Comparison of ENCODE assay signal across 8 cellular contexts in genomic region chr12:6752931-6753771, GRCh38. TPM values are rescaled to one million over a fixed set of nuclear protein-coding genes. Genes with fewer than 3 reads are reported as not detected.
DNase-seq lines count a peak whose midpoint lies in the region; ATAC-seq, FAIRE-seq and TF ChIP-seq lines count a peak whose summit lies in the region.

Gene MLF2 (minus strand): TSS chr12:6753141. CDS start chr12:6752334, 807 bp downstream.

- peak; percentile 98 for DNase-seq in DMS 273 (lab: John Stamatoyannopoulos, UW; ENCODE audit: unreplicated experiment)
- peak; percentile 95 for DNase-seq in HuH-7.5 (ENCODE audit: low spot score)
- DNase-seq in OCI-LY7 (ENCODE audit: low spot score) = peak; percentile 97
- peak; percentile 95 for DNase-seq in activated T-cell treated with anti-CD3 and anti-CD28 coated beads for 1 hour (ENCODE audit: low read depth)
- peak; percentile 99 for DNase-seq in endothelial cell of umbilical vein (ENCODE audit: low read depth, low spot score)
- DNase-seq in middle frontal gyrus (ENCODE audit: extremely low spot score, low spot score) = peak; percentile 95
- DNase-seq in stimulated activated CD8-positive, alpha-beta memory T cell treated with anti-CD3 and anti-CD28 coated beads, Interleukin-2, amount 100 ng/mL, for 48 hours (ENCODE audit: low read depth in 2 of 2) = peak; percentile 93 to 98

- CTCF ChIA-PET in OCI-LY7 (lab: Charles Lee; ENCODE audit: unreplicated experiment) (interaction anchor here (0.6 to 3.6 kb wide), 15 partner anchors 9 to 390 kb away, joined by 3 to 21 read pairs (median 4); partner anchors contain the start of genes CDCA3, GNB3, PTMS and USP5), endothelial cell of umbilical vein (lab: Charles Lee) (interaction anchor here (0.5 to 6.1 kb wide), 31 partner anchors 10 to 157 kb away, joined by 3 to 234 read pairs (median 9); partner anchors contain the start of genes CD4, CDCA3, COPS7A and GPR162)

- peaks cover 8% of the 10 kb centered on the region; the same call in 1 of the 2 replicates for H3K79me2 ChIP-seq in OCI-LY7 (ENCODE audit: insufficient read depth, low read depth, low read length)
- H3K79me2 ChIP-seq in endothelial cell of umbilical vein (ENCODE audit: control insufficient read depth, insufficient read depth, low read length) = peaks cover 16% of the 10 kb centered on the region

- H3K4me2 ChIP-seq in OCI-LY7 (ENCODE audit: low read length) (peak within 1 kb of the TSS; percentile 87), endothelial cell of umbilical vein (ENCODE audit: insufficient read depth, low read length) (peak within 1 kb of the TSS; percentile 55)

- TF ChIP-seq CTCF in OCI-LY7 (conservative IDR thresholded peaks at IDR 0.05; ENCODE audit: low read length) = no peak
- peak in 1 of 2 donors; percentile 98 for TF ChIP-seq CTCF in endothelial cell of umbilical vein (IDR thresholded peaks at IDR 0.05; ENCODE audit: extremely low read depth in 1 of 2, insufficient read depth in 1 of 2, low read depth in 1 of 2, low read length in 2 of 2)

- intact Hi-C loops in OCI-LY7 (cut with micrococcal nuclease; ENCODE audit: unreplicated experiment) = loop anchor here (1.0 to 2.0 kb wide), 5 partner anchors 13 to 72 kb away; partner anchors contain the start of genes COPS7A and PTMS
- intact Hi-C loops in endothelial cell of umbilical vein (cut with micrococcal nuclease) = loop anchor here (1.0 kb wide), 8 partner anchors 11 to 119 kb away; partner anchors contain the start of genes CDCA3, COPS7A and ZNF384

- H3K36me3 ChIP-seq in OCI-LY7 (ENCODE audit: insufficient read depth, low read length) = peaks cover 35% of the 10 kb centered on the region
- peaks cover 16 to 26% of the 10 kb centered on the region in 2 experiments for H3K36me3 ChIP-seq in endothelial cell of umbilical vein (ENCODE audit: control insufficient read depth in 2 of 2, extremely low read depth in 1 of 2, insufficient read depth in 2 of 2, low read length in 2 of 2)

- FAIRE-seq in endothelial cell of umbilical vein (lab: Jason Lieb, UNC) = peak; percentile 100

- BruUV-seq in OCI-LY7 (replicated peaks; lab: Mats Ljungman, UMichigan) = no TSS peak
- TSS peak; percentile 63 for BruUV-seq in endothelial cell of umbilical vein (replicated peaks; lab: Mats Ljungman, UMichigan)

- dilution Hi-C loops in endothelial cell of umbilical vein (cut with MboI; ENCODE audit: extremely low pct_ligation_motif_present, low sequenced_read_pairs) = no loop called here

- ATAC-seq in GM21526 (IDR thresholded peaks at IDR 0.05; ENCODE audit: low FRiP score, unreplicated experiment) = peak; percentile 77

- H3K27ac ChIP-seq in OCI-LY7 (ENCODE audit: low read depth, low read length, poor library complexity, severe bottlenecking) = peak within 1 kb of the TSS; percentile 73
- H3K27ac ChIP-seq in endothelial cell of umbilical vein (ENCODE audit: insufficient read depth, low read depth, low read length) = peak within 1 kb of the TSS; percentile 98

- TF ChIP-seq POLR2A in endothelial cell of umbilical vein (IDR thresholded peaks at IDR 0.05; ENCODE audit: low read depth, low read length) = peak; percentile 62

- H3K4me1 ChIP-seq in OCI-LY7 (ENCODE audit: insufficient read depth, low read length, poor library complexity, severe bottlenecking) (peaks cover 17% of the 10 kb centered on the region), endothelial cell of umbilical vein (ENCODE audit: control insufficient read depth, extremely low read depth, insufficient read depth, low read length) (peaks cover 10% of the 10 kb centered on the region)

- H3K4me3 ChIP-seq in OCI-LY7 (ENCODE audit: low read depth, low read length, poor library complexity, severe bottlenecking) (peak within 1 kb of the TSS; percentile 89), endothelial cell of umbilical vein (replicated peaks in 1 of 3; ENCODE audit: insufficient read depth in 1 of 3, low read depth in 1 of 3, low read length in 3 of 3) (peak within 1 kb of the TSS; percentile 52 to 76 (median 72))

- no peaks in the 10 kb centered on the region for H3K27me3 ChIP-seq in endothelial cell of umbilical vein (ENCODE audit: control insufficient read depth in 2 of 2, insufficient read depth in 2 of 2, low read length in 2 of 2)

- H3K9me3 ChIP-seq in OCI-LY7 (ENCODE audit: low read length) (no peaks in the 10 kb centered on the region), endothelial cell of umbilical vein (replicated peaks; ENCODE audit: control insufficient read depth, insufficient read depth, low read length) (no peaks in the 10 kb centered on the region)

- POLR2A ChIA-PET in OCI-LY7 (lab: Charles Lee) (interaction anchor here (0.5 to 2.5 kb wide), 22 partner anchors 9 to 310 kb away, joined by 3 to 18 read pairs (median 4); partner anchors contain the start of genes CDCA3, COPS7A, GNB3 and PTMS), endothelial cell of umbilical vein (lab: Charles Lee) (interaction anchor here (0.5 to 3.1 kb wide), 15 partner anchors 10 to 328 kb away, joined by 3 to 43 read pairs (median 4); partner anchors contain the start of genes COPS7A, GPR162, PTMS and SPSB2)

- H3K9me1 ChIP-seq in endothelial cell of umbilical vein (replicated peaks; ENCODE audit: control insufficient read depth, extremely low read depth, insufficient read depth, low read length) = no peaks in the 10 kb centered on the region

- H4K20me1 ChIP-seq in OCI-LY7 (ENCODE audit: insufficient read depth, low read length) (no peaks in the 10 kb centered on the region), endothelial cell of umbilical vein (replicated peaks; ENCODE audit: control insufficient read depth, extremely low read depth, insufficient read depth, low read length) (no peaks in the 10 kb centered on the region)

- no peaks in the 10 kb centered on the region for H3K9me2 ChIP-seq in OCI-LY7 (ENCODE audit: insufficient read depth, low read length)

- peak within 1 kb of the TSS; percentile 96 for H3K9ac ChIP-seq in endothelial cell of umbilical vein (replicated peaks; ENCODE audit: extremely low read depth, insufficient read depth, low read length)

- peak within 1 kb of the TSS; percentile 61; the same call in 1 of the 2 replicates for H2AFZ ChIP-seq in OCI-LY7 (ENCODE audit: low read length)
- peak within 1 kb of the TSS; percentile 87 for H2AFZ ChIP-seq in endothelial cell of umbilical vein (ENCODE audit: low read depth, low read length)

TF ChIP-seq in endothelial cell of umbilical vein, 7 proteins besides CTCF, POLR2A, EP300 and RAD21:
- TF ChIP-seq POLR2AphosphoS5 (IDR thresholded peaks at IDR 0.05; ENCODE audit: insufficient read depth, low read depth, low read length) (peak; percentile 64), JUN (IDR thresholded peaks at IDR 0.05; ENCODE audit: borderline replicate concordance, insufficient read depth, insufficient read length, low read depth) (no peak)

RNA-seq across cellular contexts. Expression of gene MLF2, which starts in this region (rescaled TPM):
- total RNA-seq in OCI-LY7 (2014; rRNA removed; shearing (Covaris generic)) = 87.3 and 96.2 TPM in 2 replicates
- total RNA-seq in OCI-LY7 (2022) (79.7 and 81.3 TPM in 2 replicates), endothelial cell of umbilical vein (136 and 147 TPM in 2 replicates)
- 306 and 319 TPM in 2 replicates for polyA plus RNA-seq in endothelial cell of umbilical vein
- polyA plus RNA-seq in endothelial cell of umbilical vein (2011; cell fraction: cytosol; rRNA removed) = 189 and 228 TPM in 2 replicates
- 119 and 136 TPM in 2 replicates for polyA plus RNA-seq in endothelial cell of umbilical vein (2011; cell fraction: nucleus; rRNA removed)
- 160 and 203 TPM in 2 replicates for polyA plus RNA-seq in endothelial cell of umbilical vein (2012)
- polyA minus RNA-seq in endothelial cell of umbilical vein = 221 and 250 TPM in 2 replicates
- polyA minus RNA-seq in endothelial cell of umbilical vein (2011; cell fraction: cytosol; rRNA and poly(A)+ RNA removed) = 55.0 TPM
- polyA minus RNA-seq in endothelial cell of umbilical vein (2011; cell fraction: nucleus; rRNA and poly(A)+ RNA removed) = 43.1 and 46.8 TPM in 2 replicates

Comparison
In these comparisons a context has a peak if more than half of its experiments do, and no peak if none do; other contexts are left out.
1. Peak in every context shown above with its lines: DNase-seq, ATAC-seq, H3K4me3 ChIP-seq and H3K27ac ChIP-seq.